23 cellular contexts compared by ENCODE assay signal in genomic region chr16:15788846-15789239, GRCh38.
DNase-seq lines count a peak whose midpoint lies in the region; ATAC-seq and TF ChIP-seq lines count a peak whose summit lies in the region.
"Had no signal": no experiment of that assay in that cellular context is flagged by ENCODE, and none has a peak within 500 bp of the region (broad histone marks: within the 10 kb centered on the region; RNA-seq: fewer than 3 reads in every experiment).

No MANE protein-coding gene starts in this region.

- no peak overlapping the region for H2AFZ ChIP-seq in mammary epithelial cell (ENCODE audit: low read depth, low read length)

- ATAC-seq in gastroesophageal sphincter (no peak), HG02884 (IDR thresholded peaks at IDR 0.05; ENCODE audit: unreplicated experiment) (no peak)
- ATAC-seq: SK-N-SH treated with all-trans-retinoic acid at 6 μM for 48 hours had no signal

- no peak for TF ChIP-seq POLR2A in breast epithelium (IDR thresholded peaks at IDR 0.05)
- TF ChIP-seq POLR2A in gastroesophageal sphincter (IDR thresholded peaks at IDR 0.05), result no peak
- TF ChIP-seq POLR2A in stomach (IDR thresholded peaks at IDR 0.05), result no peak

- H4K20me1 ChIP-seq in mammary epithelial cell (ENCODE audit: insufficient read depth, low read length), result no peaks in the 10 kb centered on the region

- TF ChIP-seq CTCF in breast epithelium (IDR thresholded peaks at IDR 0.05) (no peak), mammary epithelial cell (conservative IDR thresholded peaks at IDR 0.05 in 1 of 2, IDR thresholded peaks at IDR 0.05 in 1 of 2; ENCODE audit: extremely low read depth in 1 of 2, insufficient read depth in 1 of 2, low read depth in 1 of 2, low read length in 2 of 2) (no peak), gastroesophageal sphincter (IDR thresholded peaks at IDR 0.05) (no peak), stomach (IDR thresholded peaks at IDR 0.05) (no peak)

- in situ Hi-C loops in mammary epithelial cell (cut with MboI; ENCODE audit: low sequenced_read_pairs in 2 of 2), result loop anchor here in 1 of 2 donors (25.0 kb wide), 1 partner anchor 348 kb away; no protein-coding TSS in a partner anchor

- no peak overlapping the region for H3K4me2 ChIP-seq in mammary epithelial cell (ENCODE audit: insufficient read depth, low read depth, low read length)

- H3K9me3 ChIP-seq in breast epithelium, result no peaks in the 10 kb centered on the region
- no peaks in the 10 kb centered on the region for H3K9me3 ChIP-seq in mammary epithelial cell (replicated peaks; ENCODE audit: insufficient read depth, low read length)
- H3K9me3 ChIP-seq in gastroesophageal sphincter, result no peaks in the 10 kb centered on the region
- no peaks in the 10 kb centered on the region for H3K9me3 ChIP-seq in stomach

- H3K4me1 ChIP-seq in breast epithelium, result no peaks in the 10 kb centered on the region
- no peaks in the 10 kb centered on the region for H3K4me1 ChIP-seq in mammary epithelial cell (ENCODE audit: insufficient read depth, low read length)
- H3K4me1 ChIP-seq in gastroesophageal sphincter, result peaks cover 3 to 100% (median 6%) of the 10 kb centered on the region in 3 donors
- H3K4me1 ChIP-seq in stomach, result peaks cover 0 to 40% (median 20%) of the 10 kb centered on the region in 4 donors

- intact Hi-C loops in breast epithelium (cut with DNase I; ENCODE audit: low total_unique reads), result loop anchor here (5.0 kb wide), 1 partner anchor 98 kb away; the partner anchor contains the start of gene CEP20
- intact Hi-C loops in mammary epithelial cell (cut with micrococcal nuclease), result no loop called here
- intact Hi-C loops in stomach (cut with DNase I; ENCODE audit: low total_unique reads), result no loop called here

- DNase-seq in breast epithelium (ENCODE audit: low spot score in 2 of 2) (no peak), mammary epithelial cell (no peak), stomach (no peak), NCI-H446 treated with DMSO at 0.1 percent for 48 hours (lab: John Stamatoyannopoulos, UW) (no peak), HK-2 (ENCODE audit: unreplicated experiment) (no peak)
- no peak for DNase-seq in stimulated activated CD4-positive, alpha-beta T cell treated with anti-CD3 and anti-CD28 coated beads, Interleukin-1b, Interleukin-23, amount 100 ng/mL, for 48 hours
- DNase-seq: AML-193; Calu3; CD8-positive, alpha-beta memory T cell; GOT3; KG1; NCI-H1092 treated with DMSO at 0.1 percent for 48 hours; NCI-H1436 treated with DMSO at 0.1 percent for 48 hours; NCI-H1930; NCI-H510A; NCI-H748 treated with DMSO at 0.1 percent for 48 hours; NK-92 treated with Interleukin-12 subunit alpha and Interleukin-12 subunit beta, amount 100 ng/mL, for 24 hours had no signal

- CTCF ChIA-PET in mammary epithelial cell (lab: Charles Lee; ENCODE audit: low non-redundant PET), result no interaction called here

- H3K36me3 ChIP-seq in breast epithelium (no peaks in the 10 kb centered on the region), mammary epithelial cell (ENCODE audit: insufficient read depth, low read length) (no peaks in the 10 kb centered on the region), gastroesophageal sphincter (peaks cover 0 to 51% of the 10 kb centered on the region in 2 donors), stomach (peaks cover 0 to 24% (median 5%) of the 10 kb centered on the region in 4 donors)

- no peak overlapping the region for H3K9ac ChIP-seq in mammary epithelial cell (ENCODE audit: insufficient read depth, low read length)

- H3K79me2 ChIP-seq in mammary epithelial cell (ENCODE audit: insufficient read depth, low read length), result no peaks in the 10 kb centered on the region

- BruUV-seq in mammary epithelial cell (replicated peaks; lab: Mats Ljungman, UMichigan), result no TSS peak

- dilution Hi-C loops in mammary epithelial cell (cut with HindIII; ENCODE audit: low sequenced_read_pairs), result no loop called here

- H3K4me3 ChIP-seq in breast epithelium (no peak overlapping the region), mammary epithelial cell (replicated peaks in 1 of 3; ENCODE audit: insufficient read depth in 1 of 3, low read depth in 2 of 3, low read length in 3 of 3) (no peak overlapping the region), gastroesophageal sphincter (no peak overlapping the region), stomach (no peak overlapping the region)

- TF ChIP-seq EP300 in gastroesophageal sphincter (IDR thresholded peaks at IDR 0.05) (no peak), stomach (IDR thresholded peaks at IDR 0.05) (no peak)

- H3K27ac ChIP-seq in breast epithelium (peak overlapping the region; percentile 22 to 44), mammary epithelial cell (ENCODE audit: insufficient read depth, low read depth, low read length) (no peak overlapping the region), gastroesophageal sphincter (peak overlapping the region; percentile 76 to 79 (median 77)), stomach (peak overlapping the region in 4 of 5 donors; percentile 20 to 64 (median 47))
- H3K27ac ChIP-seq: 22Rv1, C4-2B, RWPE1 had no signal

- WGBS in mammary epithelial cell (ENCODE audit: low coverage, missing lambda C conversion rate), result 48% methylated on average over 2 of the region's 2 CpGs
- 44 to 60% methylated on average over 2 of the region's 2 CpGs for WGBS in gastroesophageal sphincter (ENCODE audit: low coverage in 1 of 2), 2 donors
- 68 to 84% (median 73%) methylated on average over 2 of the region's 2 CpGs for WGBS in stomach, 5 donors

- H3K27me3 ChIP-seq in breast epithelium, result no peaks in the 10 kb centered on the region
- no peaks in the 10 kb centered on the region for H3K27me3 ChIP-seq in mammary epithelial cell (ENCODE audit: insufficient read depth, low read length)
- H3K27me3 ChIP-seq in gastroesophageal sphincter, result no peaks in the 10 kb centered on the region
- H3K27me3 ChIP-seq in stomach, result no peaks in the 10 kb centered on the region
